ENCODE assay signal across 26 cellular contexts in the genomic region with DNA sequence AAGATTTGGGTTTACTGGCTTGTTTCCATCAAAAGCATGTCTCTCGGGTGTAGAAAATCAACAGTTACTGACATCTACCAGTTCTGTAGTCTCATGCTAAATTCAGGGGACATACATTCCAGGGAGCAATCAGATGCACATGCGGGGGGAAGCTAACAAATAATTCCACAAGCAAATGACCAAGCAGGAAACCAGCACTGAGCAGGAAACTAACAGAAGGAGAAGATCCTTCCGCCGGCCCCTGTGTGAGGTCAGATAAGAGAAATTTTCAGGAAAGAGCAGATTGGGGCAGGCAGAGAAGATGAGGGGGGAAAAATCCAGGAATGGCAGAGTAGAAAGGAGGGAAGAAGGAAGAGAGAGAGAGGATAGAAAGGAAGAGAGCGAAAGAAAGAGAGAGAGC.
"Had no signal": no experiment of that assay in that cellular context is flagged by ENCODE, and none has a peak within 500 bp of the region (broad histone marks: within the 10 kb centered on the region; RNA-seq: fewer than 3 reads in every experiment).

No MANE protein-coding gene starts in this region.

- H3K4me1 ChIP-seq: gastroesophageal sphincter, left ventricle myocardium inferior, neural progenitor cell, parathyroid adenoma, psoas muscle, right atrium auricular region, transverse colon had no signal

- DNase-seq: activated CD4-positive, alpha-beta memory T cell treated with anti-CD3 and anti-CD28 coated beads for 36 hours; activated CD4-positive, alpha-beta T cell treated with anti-CD3 and anti-CD28 coated beads, Interleukin-2, amount 10 ng/mL, durations not matched to agents 24 days and 14 days; activated CD4-positive, CD25-positive, alpha-beta regulatory T cell treated with anti-CD3 and anti-CD28 coated beads, Interleukin-2, amount 50 U/mL, for 72 hours; activated CD8-positive, alpha-beta memory T cell treated with anti-CD3 and anti-CD28 coated beads, Interleukin-2, amount 50 U/mL, for 48 hours; activated gamma-delta T cell treated with Interleukin-2 at 50 U/mL for 16 hours; activated naive CD4-positive, alpha-beta T cell treated with anti-CD3 and anti-CD28 coated beads, Interleukin-2, amount 50 U/mL, for 16 hours; activated T-cell treated with anti-CD3 and anti-CD28 coated beads, Interleukin-2, amount 50 U/mL, for 24 hours; amniotic stem cell; caudate nucleus; effector CD4-positive, alpha-beta T cell; erythroblast; islet precursor cell; left ventricle myocardium inferior; naive B cell; occipital lobe; psoas muscle; stimulated activated naive CD4-positive, alpha-beta T cell treated with Interleukin-2 at 50 U/mL for 16 hours; T-helper 2 cell; transverse colon had no signal

- H3K27me3 Mint-ChIP-seq: naive B cell had no signal

- H3K9me3 ChIP-seq: psoas muscle had no signal

- H3K36me3 ChIP-seq: gastroesophageal sphincter, left ventricle myocardium inferior, neural progenitor cell, right atrium auricular region, transverse colon had no signal

- H3K4me2 ChIP-seq: hepatocyte, neural progenitor cell had no signal

- H3K27me3 ChIP-seq: gastroesophageal sphincter, neural progenitor cell, right atrium auricular region, transverse colon had no signal

- H3K36me3 Mint-ChIP-seq: activated CD4-positive, alpha-beta memory T cell treated with anti-CD3 and anti-CD28 coated beads for 36 hours; neural progenitor cell had no signal

- H3K27ac Mint-ChIP-seq: activated CD4-positive, alpha-beta memory T cell treated with anti-CD3 and anti-CD28 coated beads for 36 hours; activated CD4-positive, alpha-beta T cell treated with anti-CD3 and anti-CD28 coated beads, Interleukin-2, amount 10 ng/mL, durations not matched to agents 24 days and 14 days; activated T-cell treated with anti-CD3 and anti-CD28 coated beads, Interleukin-2, amount 50 U/mL, for 24 hours; activated T-helper 17 cell treated with anti-CD3 and anti-CD28 coated beads, Interleukin-2, amount 50 U/mL, for 72 hours; neural progenitor cell had no signal

- H3K4me3 ChIP-seq: gastroesophageal sphincter, hepatocyte, left ventricle myocardium inferior, lung, neural progenitor cell, psoas muscle, right atrium auricular region, transverse colon had no signal

- H3K9ac ChIP-seq: neural progenitor cell, parathyroid adenoma had no signal

- H3K4me3 Mint-ChIP-seq: activated CD4-positive, alpha-beta memory T cell treated with anti-CD3 and anti-CD28 coated beads for 36 hours; activated CD4-positive, alpha-beta T cell treated with anti-CD3 and anti-CD28 coated beads, Interleukin-2, amount 10 ng/mL, durations not matched to agents 24 days and 14 days; activated T-cell treated with anti-CD3 and anti-CD28 coated beads, Interleukin-2, amount 50 U/mL, for 24 hours; activated T-helper 17 cell treated with anti-CD3 and anti-CD28 coated beads, Interleukin-2, amount 50 U/mL, for 72 hours; neural progenitor cell had no signal

- H2AFZ ChIP-seq: hepatocyte, neural progenitor cell, parathyroid adenoma had no signal

- H3K4me1 Mint-ChIP-seq: activated CD4-positive, alpha-beta T cell treated with anti-CD3 and anti-CD28 coated beads, Interleukin-2, amount 10 ng/mL, durations not matched to agents 24 days and 14 days; activated T-helper 17 cell treated with anti-CD3 and anti-CD28 coated beads, Interleukin-2, amount 50 U/mL, for 72 hours; neural progenitor cell had no signal

- H3K9me3 Mint-ChIP-seq: activated CD4-positive, alpha-beta T cell treated with anti-CD3 and anti-CD28 coated beads, Interleukin-2, amount 10 ng/mL, durations not matched to agents 24 days and 14 days; activated T-cell treated with anti-CD3 and anti-CD28 coated beads, Interleukin-2, amount 50 U/mL, for 24 hours; activated T-helper 17 cell treated with anti-CD3 and anti-CD28 coated beads, Interleukin-2, amount 50 U/mL, for 72 hours had no signal

- H3K79me2 ChIP-seq: hepatocyte had no signal

- H3K27ac ChIP-seq: gastroesophageal sphincter, hepatocyte, left ventricle myocardium inferior, neural progenitor cell, parathyroid adenoma, psoas muscle, right atrium auricular region, transverse colon had no signal
